ENCODE assay signal across 1 cellular context in genomic region chr15:56733131-56734012, GRCh38.
TF ChIP-seq lines count a peak whose summit lies in the region.

ZNF280D (minus strand) TSS chr15:56733509; CDS start chr15:56707109, 26,400 bp downstream.

TF ChIP-seq in K562, 482 proteins besides CTCF, POLR2A, EP300 and RAD21 (continued from another document and continues in another):
- peak in 1 of 2 experiments; percentile 87; a peak in 2 of 4 replicates for TF ChIP-seq BCLAF1 (IDR thresholded peaks at IDR 0.05; ENCODE audit: borderline replicate concordance in 1 of 2, control insufficient read depth in 1 of 2, low read depth in 2 of 2, low read length in 1 of 2)
- no peak for TF ChIP-seq MCM3 (IDR thresholded peaks at IDR 0.05)
- TF ChIP-seq KLF16 (IDR thresholded peaks at IDR 0.05): no peak
- peak; percentile 60 to 68 for TF ChIP-seq NONO (IDR thresholded peaks at IDR 0.05; ENCODE audit: low read depth in 2 of 2, low read length in 1 of 2)
- no peak for TF ChIP-seq CCAR2 (IDR thresholded peaks at IDR 0.05; ENCODE audit: low read depth, low read length)
- TF ChIP-seq SIX5 (IDR thresholded peaks at IDR 0.05; ENCODE audit: borderline replicate concordance in 1 of 2, insufficient read depth in 1 of 2, low read depth in 1 of 2, low read length in 2 of 2): no peak
- peak; percentile 92; the same call in 1 of the 2 replicates for TF ChIP-seq ARID3B (CRISPR knock-in tag; IDR thresholded peaks at IDR 0.05; ENCODE audit: borderline replicate concordance)
- peak; percentile 70 for TF ChIP-seq ZNF707 (CRISPR knock-in tag; conservative IDR thresholded peaks at IDR 0.05)
- no peak for TF ChIP-seq NBN (IDR thresholded peaks at IDR 0.05; ENCODE audit: low read depth)
- TF ChIP-seq POLR2G (IDR thresholded peaks at IDR 0.05; ENCODE audit: low read depth, low read length): peak; percentile 92
- no peak for TF ChIP-seq BRF1 (IDR thresholded peaks at IDR 0.05; ENCODE audit: borderline replicate concordance, extremely low read depth, insufficient read length)
- no peak for TF ChIP-seq MCM2 (IDR thresholded peaks at IDR 0.05; ENCODE audit: low read depth)
- TF ChIP-seq ZC3H11A (IDR thresholded peaks at IDR 0.05; ENCODE audit: low read depth, low read length): no peak
- no peak for TF ChIP-seq PYGO2 (tag; IDR thresholded peaks at IDR 0.05)
- TF ChIP-seq E2F3 (CRISPR knock-in tag; IDR thresholded peaks at IDR 0.05): peak; percentile 98
- peak; percentile 90 for TF ChIP-seq HOMEZ (CRISPR knock-in tag; IDR thresholded peaks at IDR 0.05)
- TF ChIP-seq ZNF436 (CRISPR knock-in tag; IDR thresholded peaks at IDR 0.05): no peak
- TF ChIP-seq KLF10 (CRISPR knock-in tag; IDR thresholded peaks at IDR 0.05): no peak
- no peak for TF ChIP-seq NR0B1 (IDR thresholded peaks at IDR 0.05; ENCODE audit: partially characterized antibody)
- peak; percentile 97 for TF ChIP-seq RNF2 (IDR thresholded peaks at IDR 0.05)
- TF ChIP-seq KDM1A (IDR thresholded peaks at IDR 0.05): no peak
- peak; percentile 68; the same call in 1 of the 2 replicates for TF ChIP-seq ZFP1 (CRISPR knock-in tag; IDR thresholded peaks at IDR 0.05)
- no peak for TF ChIP-seq CBFB (CRISPR knock-in tag; IDR thresholded peaks at IDR 0.05)
- TF ChIP-seq SIN3A (IDR thresholded peaks at IDR 0.05; ENCODE audit: borderline replicate concordance in 2 of 2, control insufficient read depth in 1 of 2, low read depth in 2 of 2, low read length in 2 of 2): no peak
- no peak for TF ChIP-seq HNRNPUL1 (IDR thresholded peaks at IDR 0.05; ENCODE audit: low read length)
- peak; percentile 50 for TF ChIP-seq FOSL1 (tag; conservative IDR thresholded peaks at IDR 0.05)
- no peak for TF ChIP-seq SNIP1 (IDR thresholded peaks at IDR 0.05; ENCODE audit: low read depth)
- 0 out of 2 replicates have a peak, but pooled peaks have one; percentile 21 for TF ChIP-seq SMAD3 (CRISPR knock-in tag; conservative IDR thresholded peaks at IDR 0.05)
- no peak for TF ChIP-seq PTBP1 (IDR thresholded peaks at IDR 0.05; ENCODE audit: low read depth, low read length)
- peak; percentile 90 for TF ChIP-seq TCF15 (CRISPR knock-in tag; IDR thresholded peaks at IDR 0.05)
- TF ChIP-seq ZNF57 (CRISPR knock-in tag; IDR thresholded peaks at IDR 0.05): 0 out of 2 replicates have a peak, but pooled peaks have one; percentile 47
- TF ChIP-seq CREM (IDR thresholded peaks at IDR 0.05; ENCODE audit: low read depth): peak; percentile 81
- TF ChIP-seq YY1 (IDR thresholded peaks at IDR 0.05; ENCODE audit: borderline replicate concordance in 1 of 3, control insufficient read depth in 1 of 3, extremely low read depth in 1 of 3, insufficient read depth in 3 of 3, insufficient read length in 1 of 3, insufficient replicate concordance in 2 of 3, low read depth in 1 of 3, low read length in 2 of 3): peak; percentile 80 to 91 (median 90)
- peak; percentile 30 for TF ChIP-seq ETS2 (tag; IDR thresholded peaks at IDR 0.05; ENCODE audit: borderline replicate concordance, poor library complexity, severe bottlenecking)
- peak; percentile 78 for TF ChIP-seq ATF4 (CRISPR knock-in tag; IDR thresholded peaks at IDR 0.05)
- no peak for TF ChIP-seq E2F8 (IDR thresholded peaks at IDR 0.05; ENCODE audit: low read depth, partially characterized antibody)
- no peak for TF ChIP-seq XRCC3 (IDR thresholded peaks at IDR 0.05)
- no peak for TF ChIP-seq ID3 (CRISPR knock-in tag; IDR thresholded peaks at IDR 0.05)
- TF ChIP-seq ID3 (tag; IDR thresholded peaks at IDR 0.05): peak; percentile 98
- no peak for TF ChIP-seq SNRNP70 (optimal IDR thresholded peaks at IDR 0.05; ENCODE audit: low read depth, low read length)
- TF ChIP-seq ZNF253 (CRISPR knock-in tag; conservative IDR thresholded peaks at IDR 0.05): no peak
- TF ChIP-seq SMAD4 (CRISPR knock-in tag; conservative IDR thresholded peaks at IDR 0.05): peak; percentile 91
- peak in 1 of 2 experiments; percentile 46; a peak in 1 of 4 replicates for TF ChIP-seq MLLT1 (IDR thresholded peaks at IDR 0.05)
- TF ChIP-seq PRPF4 (IDR thresholded peaks at IDR 0.05; ENCODE audit: insufficient read depth, low read depth, low read length, poor library complexity, severe bottlenecking): peak; percentile 59
- 0 out of 2 replicates have a peak, but pooled peaks have one; percentile 44 for TF ChIP-seq RUNX1 (IDR thresholded peaks at IDR 0.05; ENCODE audit: low read depth)
- peak in 1 of 2 experiments; percentile 37; a peak in 1 of 4 replicates for TF ChIP-seq ETV6 (IDR thresholded peaks at IDR 0.05; ENCODE audit: borderline replicate concordance in 1 of 2, low read depth in 2 of 2, low read length in 1 of 2)
- peak; percentile 99 for TF ChIP-seq ETV6 (CRISPR knock-in tag; IDR thresholded peaks at IDR 0.05; ENCODE audit: borderline replicate concordance)
- peak; percentile 81 for TF ChIP-seq SP1 (CRISPR knock-in tag; IDR thresholded peaks at IDR 0.05)
- no peak for TF ChIP-seq GABPB2 (CRISPR knock-in tag; conservative IDR thresholded peaks at IDR 0.05)
- no peak for TF ChIP-seq MTA2 (IDR thresholded peaks at IDR 0.05; ENCODE audit: low read depth)
- no peak for TF ChIP-seq SRSF1 (IDR thresholded peaks at IDR 0.05; ENCODE audit: low read depth, low read length)
- no peak for TF ChIP-seq ZNF655 (CRISPR knock-in tag; IDR thresholded peaks at IDR 0.05)
